8 cellular contexts compared by ENCODE assay signal in the genomic region with DNA sequence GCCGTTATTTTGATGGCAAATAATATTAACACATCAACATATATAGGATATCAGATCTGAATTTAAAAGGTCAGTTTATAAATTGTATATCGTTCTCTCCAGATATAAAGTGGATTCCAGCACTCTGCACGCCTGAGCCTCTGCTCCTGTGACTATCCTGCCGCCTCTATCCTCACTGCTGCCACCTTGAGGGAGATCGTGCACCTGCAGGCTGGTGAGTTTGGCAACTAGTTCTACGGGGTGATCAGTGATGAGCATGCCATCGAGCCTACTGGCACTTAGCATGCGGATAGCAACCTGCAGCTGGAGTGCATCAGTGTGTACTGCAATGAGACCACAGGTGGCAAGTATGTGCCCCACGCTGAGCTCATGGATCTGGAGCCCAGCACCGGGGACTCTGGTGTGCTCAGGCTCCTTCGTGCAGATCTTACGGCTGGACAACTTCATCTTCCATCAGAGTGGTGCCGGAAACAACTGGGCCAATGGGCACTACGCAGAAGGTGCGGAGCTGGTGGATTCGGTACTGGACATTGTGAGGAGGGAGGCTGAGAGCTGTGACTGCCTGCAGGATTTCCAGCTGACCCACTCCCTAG.
A peak's percentile ranks its signal among the peaks of the same experiment; 100 is the strongest.
DNase-seq lines count a peak whose midpoint lies in the region; ATAC-seq and TF ChIP-seq lines count a peak whose summit lies in the region.

No MANE protein-coding gene starts in this region.

- H3K9ac ChIP-seq in endodermal cell (ENCODE audit: extremely low read depth, low read length, poor library complexity, severe bottlenecking): no peak overlapping the region

- peaks cover 2% of the 10 kb centered on the region for H3K27me3 Mint-ChIP-seq in endodermal cell (ENCODE audit: insufficient read depth)

- WGBS in endodermal cell (ENCODE audit: insufficient coverage in 1 of 2, insufficient read length in 1 of 2), 2 experiments: 64 to 75% methylated on average over 11 to 15 of the region's 16 CpGs

- peak; percentile 94 for TF ChIP-seq CTCF in BJ (IDR thresholded peaks at IDR 0.05; ENCODE audit: insufficient read depth, low read depth, low read length)
- TF ChIP-seq CTCF in endodermal cell (conservative IDR thresholded peaks at IDR 0.05): peak; percentile 85

- ATAC-seq in GM18870 (IDR thresholded peaks at IDR 0.05; ENCODE audit: unreplicated experiment) (peak; percentile 97), HG03064 (IDR thresholded peaks at IDR 0.05; ENCODE audit: low read depth, unreplicated experiment) (peak; percentile 99)

- POLR2A ChIA-PET in BJ (lab: Charles Lee): no interaction called here

- peaks cover 11% of the 10 kb centered on the region for H3K4me1 ChIP-seq in endodermal cell (ENCODE audit: control insufficient read depth, insufficient read depth, low read length)

- H3K4me3 ChIP-seq in BJ (ENCODE audit: low read depth, low read length): no peak overlapping the region
- H3K4me3 ChIP-seq in endodermal cell (ENCODE audit: low read length): no peak overlapping the region

- DNase-seq in BJ (ENCODE audit: low read depth) (no peak), NCI-H69 (lab: John Stamatoyannopoulos, UW) (peak; percentile 54), endodermal cell (peak; percentile 98), mucosa of gallbladder (ENCODE audit: low spot score) (peak; percentile 67)
- DNase-seq in activated CD8-positive, alpha-beta memory T cell treated with anti-CD3 and anti-CD28 coated beads for 1 hour (ENCODE audit: extremely low read depth in 1 of 2, low read depth in 1 of 2): peak; percentile 2 to 37
- peak; percentile 21 to 44 for DNase-seq in stimulated activated CD8-positive, alpha-beta memory T cell treated with anti-CD3 and anti-CD28 coated beads, Interleukin-7, amount 100 ng/mL, for 1 hour (ENCODE audit: low read depth in 2 of 2)

- H3K27me3 ChIP-seq in BJ (ENCODE audit: control insufficient read depth, insufficient read depth, low read length) (no peaks in the 10 kb centered on the region), endodermal cell (ENCODE audit: control insufficient read depth, insufficient read depth, low read length, poor library complexity, severe bottlenecking) (no peaks in the 10 kb centered on the region)

- no peaks in the 10 kb centered on the region for H3K9me3 Mint-ChIP-seq in endodermal cell

- H3K4me1 Mint-ChIP-seq in endodermal cell: peaks cover 13% of the 10 kb centered on the region

- no peak overlapping the region for H3K4me3 Mint-ChIP-seq in endodermal cell

- no peak overlapping the region for H3K27ac Mint-ChIP-seq in endodermal cell

- H3K36me3 Mint-ChIP-seq in endodermal cell (ENCODE audit: low read depth): no peaks in the 10 kb centered on the region

- H3K36me3 ChIP-seq in BJ (ENCODE audit: control insufficient read depth, insufficient read depth, low read length) (no peaks in the 10 kb centered on the region), endodermal cell (ENCODE audit: control insufficient read depth, insufficient read depth, low read length) (no peaks in the 10 kb centered on the region)

- CTCF ChIA-PET in BJ (lab: Yijun Ruan, JAX): interaction anchor here (0.9 to 3.1 kb wide), 11 partner anchors 10 to 150 kb away, joined by 3 to 14 read pairs (median 4); no protein-coding TSS in a partner anchor

- no peaks in the 10 kb centered on the region for H3K9me3 ChIP-seq in endodermal cell (ENCODE audit: control insufficient read depth, low read length)

- no peak overlapping the region for H3K27ac ChIP-seq in endodermal cell (ENCODE audit: low read depth, low read length)
